ENCODE assay signal across 25 cellular contexts in genomic region chr9:129306318-129306973, GRCh38.
DNase-seq lines count a peak whose midpoint lies in the region; ATAC-seq and TF ChIP-seq lines count a peak whose summit lies in the region.
"Had no signal": no experiment of that assay in that cellular context is flagged by ENCODE, and none has a peak within 500 bp of the region (broad histone marks: within the 10 kb centered on the region; RNA-seq: fewer than 3 reads in every experiment).

No MANE protein-coding gene starts in this region.

- WGBS in hepatocyte (ENCODE audit: low lambda C conversion rate, missing lambda C conversion rate), result 87% methylated on average over 13 of the region's 13 CpGs

- H3K79me2 ChIP-seq in hepatocyte, result no peaks in the 10 kb centered on the region

- intact Hi-C loops in sciatic nerve (cut with DNase I), result no loop called here
- intact Hi-C loops in CD8-positive, alpha-beta T cell (cut with DNase I, micrococcal nuclease), result no loop called here

- no peak for TF ChIP-seq CTCF in RWPE2 (IDR thresholded peaks at IDR 0.05; ENCODE audit: poor library complexity, severe bottlenecking)
- no peak for TF ChIP-seq CTCF in hepatocyte (IDR thresholded peaks at IDR 0.05; ENCODE audit: poor library complexity)
- TF ChIP-seq CTCF in CD8-positive, alpha-beta T cell (IDR thresholded peaks at IDR 0.05), result no peak

- H3K27me3 ChIP-seq in RWPE2 (ENCODE audit: insufficient read depth, poor library complexity, severe bottlenecking) (no peaks in the 10 kb centered on the region), hepatocyte (no peaks in the 10 kb centered on the region)
- H3K27me3 ChIP-seq in CD8-positive, alpha-beta T cell (ENCODE audit: insufficient read depth, low read length), result no peaks in the 10 kb centered on the region
- H3K27me3 ChIP-seq: neural progenitor cell, thyroid gland had no signal

- H3K27ac ChIP-seq in RWPE2 (ENCODE audit: poor library complexity, severe bottlenecking) (no peak overlapping the region), hepatocyte (peak overlapping the region; percentile 24)
- no peak overlapping the region for H3K27ac ChIP-seq in CD8-positive, alpha-beta T cell (ENCODE audit: low read depth, low read length)
- H3K27ac ChIP-seq: 22Rv1, neural progenitor cell, psoas muscle, thyroid gland had no signal

- no peaks in the 10 kb centered on the region for H3K36me3 Mint-ChIP-seq in CD8-positive, alpha-beta T cell
- H3K36me3 Mint-ChIP-seq: CD4-positive, alpha-beta memory T cell; T-cell had no signal

- H3K4me3 Mint-ChIP-seq in CD8-positive, alpha-beta T cell, result no peak overlapping the region
- H3K4me3 Mint-ChIP-seq: CD4-positive, alpha-beta memory T cell; neural progenitor cell; T-cell had no signal

- H3K9me3 ChIP-seq in RWPE2 (ENCODE audit: severe bottlenecking), result peaks cover 9% of the 10 kb centered on the region
- no peaks in the 10 kb centered on the region for H3K9me3 ChIP-seq in hepatocyte (ENCODE audit: low read depth)
- no peaks in the 10 kb centered on the region for H3K9me3 ChIP-seq in CD8-positive, alpha-beta T cell (ENCODE audit: low read length)
- H3K9me3 ChIP-seq: psoas muscle, thyroid gland had no signal

- no peaks in the 10 kb centered on the region for H4K20me1 ChIP-seq in hepatocyte (ENCODE audit: insufficient read depth, poor library complexity, severe bottlenecking)

- no peak overlapping the region for H3K4me3 ChIP-seq in RWPE2 (ENCODE audit: severe bottlenecking)
- no peak overlapping the region for H3K4me3 ChIP-seq in hepatocyte
- H3K4me3 ChIP-seq in CD8-positive, alpha-beta T cell (ENCODE audit: low read depth, low read length), result no peak overlapping the region
- H3K4me3 ChIP-seq: neural progenitor cell, psoas muscle, thyroid gland had no signal

- H3K4me1 ChIP-seq in RWPE2 (ENCODE audit: insufficient read depth, poor library complexity, severe bottlenecking), result no peaks in the 10 kb centered on the region
- peaks cover 4% of the 10 kb centered on the region for H3K4me1 ChIP-seq in hepatocyte (ENCODE audit: insufficient read depth)
- H3K4me1 ChIP-seq in CD8-positive, alpha-beta T cell (ENCODE audit: insufficient read depth, low read length), result no peaks in the 10 kb centered on the region
- H3K4me1 ChIP-seq: psoas muscle, thyroid gland had no signal

- peaks cover 7% of the 10 kb centered on the region for H3K4me1 Mint-ChIP-seq in CD8-positive, alpha-beta T cell (ENCODE audit: low read depth)

- H3K4me2 ChIP-seq in hepatocyte, result no peak overlapping the region
- H3K4me2 ChIP-seq: neural progenitor cell had no signal

- CTCF ChIA-PET in CD8-positive, alpha-beta T cell (lab: Charles Lee), result interaction anchor here (1.8 kb wide), 1 partner anchor 133 kb away, joined by 6 read pairs; no protein-coding TSS in a partner anchor

- peak; percentile 19 for DNase-seq in activated CD4-positive, CD25-positive, alpha-beta regulatory T cell treated with anti-CD3 and anti-CD28 coated beads, Interleukin-2, amount 50 U/mL, for 72 hours
- no peak for DNase-seq in activated CD4-positive, CD25-positive, alpha-beta regulatory T cell (lab: John Stamatoyannopoulos, UW)
- DNase-seq in RWPE2 (ENCODE audit: low spot score) (peak; percentile 20), hepatocyte (ENCODE audit: low spot score) (no peak), sciatic nerve (ENCODE audit: low spot score) (peak; percentile 39)
- no peak for DNase-seq in CD8-positive, alpha-beta T cell
- DNase-seq: activated CD4-positive, alpha-beta T cell treated with anti-CD3 and anti-CD28 coated beads for 48 hours; activated naive CD4-positive, alpha-beta T cell treated with Interleukin-2 at 50 U/mL for 16 hours; CD4-positive, alpha-beta memory T cell; GF-D8; Karpas-422; NCI-H1092; NCI-H1930; NCI-H345; OCI-M1; SHP77 treated with DMSO at 0.1 percent for 48 hours; small intestine; stimulated activated naive CD4-positive, alpha-beta T cell; thyroid gland had no signal

- H3K27me3 Mint-ChIP-seq in CD8-positive, alpha-beta T cell (ENCODE audit: low read depth), result no peaks in the 10 kb centered on the region

- no peaks in the 10 kb centered on the region for H3K9me2 ChIP-seq in hepatocyte (replicated peaks; ENCODE audit: insufficient read depth)

- POLR2A ChIA-PET in CD8-positive, alpha-beta T cell (lab: Charles Lee), result interaction anchor here (0.6 to 2.1 kb wide), 4 partner anchors 14 to 129 kb away, joined by 3 to 4 read pairs (median 4); partner anchors contain the start of gene IER5L

- ATAC-seq in RWPE2 (ENCODE audit: low read depth), result no peak
- no peak for ATAC-seq in sciatic nerve
- no peak for ATAC-seq in GM21717 (IDR thresholded peaks at IDR 0.05; ENCODE audit: unreplicated experiment)
- no peak for ATAC-seq in HG03342 (IDR thresholded peaks at IDR 0.05; ENCODE audit: unreplicated experiment)
- no peak for ATAC-seq in CD8-positive, alpha-beta T cell
- ATAC-seq: psoas muscle, T-cell had no signal

- H3K36me3 ChIP-seq in RWPE2 (ENCODE audit: low read depth), result no peaks in the 10 kb centered on the region
- H3K36me3 ChIP-seq in hepatocyte (replicated peaks; ENCODE audit: insufficient read depth, low read depth), result no peaks in the 10 kb centered on the region
- no peaks in the 10 kb centered on the region for H3K36me3 ChIP-seq in CD8-positive, alpha-beta T cell (ENCODE audit: insufficient read depth, low read length)
- H3K36me3 ChIP-seq: neural progenitor cell, thyroid gland had no signal

- no peaks in the 10 kb centered on the region for H3K9me3 Mint-ChIP-seq in CD8-positive, alpha-beta T cell
- H3K9me3 Mint-ChIP-seq: T-cell had no signal

- no peak overlapping the region for H2AFZ ChIP-seq in hepatocyte
- H2AFZ ChIP-seq: neural progenitor cell had no signal

- H3K27ac Mint-ChIP-seq in CD8-positive, alpha-beta T cell, result no peak overlapping the region
- H3K27ac Mint-ChIP-seq: CD4-positive, alpha-beta memory T cell; neural progenitor cell had no signal

Comparison
In these comparisons a context has a peak if more than half of its experiments do, and no peak if none do; other contexts are left out.
1. DNase-seq: peak in activated CD4-positive, CD25-positive, alpha-beta regulatory T cell treated with anti-CD3 and anti-CD28 coated beads, Interleukin-2, amount 50 U/mL, for 72 hours (single experiment), RWPE2 (single experiment) and sciatic nerve (single experiment); none in activated CD4-positive, CD25-positive, alpha-beta regulatory T cell (0 of 4), hepatocyte (single experiment) and CD8-positive, alpha-beta T cell (0 of 7).